Comparison of ENCODE assay signal across 19 cellular contexts in the genomic region with DNA sequence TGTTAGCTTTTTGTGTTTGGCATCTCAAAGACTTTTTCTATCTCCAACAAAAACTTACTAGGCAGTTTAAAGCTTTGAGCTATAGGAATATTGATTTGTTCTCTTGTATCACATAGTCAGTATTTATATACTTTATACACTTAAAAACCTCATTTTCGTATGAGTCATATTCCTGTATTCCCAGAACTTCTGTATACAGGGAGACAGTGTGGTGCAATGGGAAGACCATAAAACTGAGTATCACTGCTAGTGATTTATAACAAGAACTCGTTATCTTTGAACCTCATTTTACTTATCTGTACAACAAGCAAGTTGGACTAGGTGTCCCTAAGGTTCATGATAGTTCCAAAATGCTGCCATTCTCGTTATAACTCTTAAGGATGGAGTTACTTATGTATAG.
"Had no signal": no experiment of that assay in that cellular context is flagged by ENCODE, and none has a peak within 500 bp of the region (broad histone marks: within the 10 kb centered on the region; RNA-seq: fewer than 3 reads in every experiment).

No MANE protein-coding gene starts in this region.

- H3K27ac Mint-ChIP-seq: activated CD4-positive, alpha-beta T cell treated with anti-CD3 and anti-CD28 coated beads, Interleukin-2, amount 10 ng/mL, durations not matched to agents 24 days and 14 days; activated naive CD4-positive, alpha-beta T cell treated with anti-CD3 and anti-CD28 coated beads, Interleukin-2, amount 50 U/mL, for 72 hours; brain; progenitor cell of endocrine pancreas; T-helper 2 cell treated with Interferon-gamma antibody and Interleukin-4, amounts not matched to agents 5 μg/mL and 100 μg/mL, for 36 hours had no signal

- DNase-seq: activated CD4-positive, alpha-beta T cell treated with anti-CD3 and anti-CD28 coated beads, Interleukin-2, amount 10 ng/mL, durations not matched to agents 24 days and 14 days; activated CD4-positive, CD25-positive, alpha-beta regulatory T cell; activated effector memory CD4-positive, alpha-beta T cell treated with Interleukin-2 at 50 U/mL for 16 hours; effector CD4-positive, alpha-beta T cell; foreskin fibroblast; right cardiac atrium; stomach; SW 1271 had no signal

- H3K9me3 Mint-ChIP-seq: activated CD4-positive, alpha-beta T cell treated with anti-CD3 and anti-CD28 coated beads, Interleukin-2, amount 10 ng/mL, durations not matched to agents 24 days and 14 days; activated naive CD4-positive, alpha-beta T cell treated with anti-CD3 and anti-CD28 coated beads, Interleukin-2, amount 50 U/mL, for 72 hours; central memory CD8-positive, alpha-beta T cell; T-helper 2 cell treated with Interferon-gamma antibody and Interleukin-4, amounts not matched to agents 5 μg/mL and 100 μg/mL, for 36 hours had no signal

- H3K27ac ChIP-seq: coronary artery, esophagus muscularis mucosa, stomach, vagina had no signal

- H3K9me3 ChIP-seq: esophagus muscularis mucosa, stomach, tibial nerve, vagina had no signal

- H3K4me2 ChIP-seq: smooth muscle cell had no signal

- H3K27me3 Mint-ChIP-seq: activated CD4-positive, alpha-beta T cell treated with anti-CD3 and anti-CD28 coated beads, Interleukin-2, amount 10 ng/mL, durations not matched to agents 24 days and 14 days; brain; central memory CD8-positive, alpha-beta T cell; progenitor cell of endocrine pancreas had no signal

- H3K4me3 ChIP-seq: coronary artery, esophagus muscularis mucosa, lung, smooth muscle cell, stomach, tibial nerve, vagina had no signal

- H3K4me1 ChIP-seq: vagina had no signal

- H3K4me3 Mint-ChIP-seq: activated CD4-positive, alpha-beta T cell treated with anti-CD3 and anti-CD28 coated beads, Interleukin-2, amount 10 ng/mL, durations not matched to agents 24 days and 14 days; central memory CD8-positive, alpha-beta T cell; T-helper 2 cell treated with Interferon-gamma antibody and Interleukin-4, amounts not matched to agents 5 μg/mL and 100 μg/mL, for 36 hours had no signal

- H3K27me3 ChIP-seq: esophagus muscularis mucosa, stomach, tibial nerve, vagina had no signal
